1 cellular context compared by ENCODE assay signal in the genomic region with DNA sequence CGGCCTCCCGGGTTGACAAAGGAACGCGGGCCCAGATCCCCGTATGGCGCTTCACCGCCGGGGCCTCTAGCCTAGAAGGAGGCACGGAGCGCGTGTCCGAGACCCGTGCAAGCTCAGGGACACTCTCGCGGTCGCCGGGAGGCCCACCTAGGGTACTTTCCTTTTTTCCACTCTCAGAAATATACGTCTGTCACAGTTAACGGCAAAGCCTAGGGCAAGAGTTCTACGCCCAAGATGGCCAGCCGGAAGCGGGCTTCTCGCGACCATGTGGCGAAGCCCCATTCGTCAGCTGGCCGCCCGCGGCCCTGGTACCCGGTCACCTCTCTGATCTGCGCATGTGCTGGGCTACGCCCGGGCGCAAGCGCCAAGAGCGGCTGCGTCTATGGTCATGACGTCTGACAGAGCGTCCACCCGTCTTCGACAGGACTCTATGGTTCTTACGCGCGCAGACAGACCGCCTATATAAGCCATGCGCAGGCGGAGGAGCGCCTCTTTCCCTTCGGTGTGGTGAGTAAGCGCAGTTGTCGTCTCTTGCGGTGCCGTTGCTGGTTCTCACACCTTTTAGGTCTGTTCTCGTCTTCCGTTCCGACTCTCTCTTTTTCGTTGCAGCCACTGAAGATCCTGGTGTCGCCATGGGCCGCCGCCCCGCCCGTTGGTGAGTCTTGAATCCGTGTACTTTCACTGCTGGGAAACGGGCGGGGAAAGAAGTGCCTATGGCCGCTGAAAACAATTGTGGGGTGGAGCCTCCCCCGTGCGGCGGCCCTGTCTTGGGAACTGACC.
TF ChIP-seq lines count a peak whose summit lies in the region.

RPL10 (plus strand) TSS at position 490 of the 780 bp plus-strand sequence; CDS start at position 633, 143 bp downstream.

TF ChIP-seq in HCT116, 20 proteins besides CTCF, POLR2A, EP300 and RAD21 (continued from another document):
- TF ChIP-seq, protein P1, sequence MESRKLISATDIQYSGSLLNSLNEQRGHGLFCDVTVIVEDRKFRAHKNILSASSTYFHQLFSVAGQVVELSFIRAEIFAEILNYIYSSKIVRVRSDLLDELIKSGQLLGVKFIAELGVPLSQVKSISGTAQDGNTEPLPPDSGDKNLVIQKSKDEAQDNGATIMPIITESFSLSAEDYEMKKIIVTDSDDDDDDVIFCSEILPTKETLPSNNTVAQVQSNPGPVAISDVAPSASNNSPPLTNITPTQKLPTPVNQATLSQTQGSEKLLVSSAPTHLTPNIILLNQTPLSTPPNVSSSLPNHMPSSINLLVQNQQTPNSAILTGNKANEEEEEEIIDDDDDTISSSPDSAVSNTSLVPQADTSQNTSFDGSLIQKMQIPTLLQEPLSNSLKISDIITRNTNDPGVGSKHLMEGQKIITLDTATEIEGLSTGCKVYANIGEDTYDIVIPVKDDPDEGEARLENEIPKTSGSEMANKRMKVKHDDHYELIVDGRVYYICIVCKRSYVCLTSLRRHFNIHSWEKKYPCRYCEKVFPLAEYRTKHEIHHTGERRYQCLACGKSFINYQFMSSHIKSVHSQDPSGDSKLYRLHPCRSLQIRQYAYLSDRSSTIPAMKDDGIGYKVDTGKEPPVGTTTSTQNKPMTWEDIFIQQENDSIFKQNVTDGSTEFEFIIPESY (IDR thresholded peaks at IDR 0.05; ENCODE audit: extremely low read depth, insufficient replicate concordance, low read length), result peak; percentile 39
- TF ChIP-seq SIN3A (IDR thresholded peaks at IDR 0.05; ENCODE audit: low read depth), result no peak
TF ChIP-seq in HCT116: peak in this region for 5.
